In the genomic region with DNA sequence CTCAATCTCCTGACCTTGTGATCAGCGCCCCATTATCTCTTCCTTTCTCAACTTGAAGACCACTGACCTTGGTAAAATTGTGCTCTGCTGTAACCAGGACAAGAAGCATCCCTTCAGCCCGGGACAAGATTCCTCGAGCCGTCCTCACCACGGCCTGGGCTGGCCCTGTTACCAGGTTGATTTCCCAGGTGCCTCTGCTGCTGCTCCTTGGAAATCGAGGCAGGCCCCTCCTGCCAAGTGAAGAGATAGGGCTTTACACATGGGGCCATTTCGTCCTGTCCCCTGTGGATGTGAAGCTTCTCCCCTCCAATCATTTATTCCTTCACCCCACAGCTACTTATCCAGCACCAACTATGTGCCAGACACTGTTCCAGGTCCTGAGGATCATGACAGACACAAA, we compare ENCODE assay signal across 26 cellular contexts. TPM values are rescaled to one million over a fixed set of nuclear protein-coding genes. Genes with fewer than 3 reads are reported as not detected.
DNase-seq lines count a peak whose midpoint lies in the region; ATAC-seq and TF ChIP-seq lines count a peak whose summit lies in the region.
"Had no signal": no experiment of that assay in that cellular context is flagged by ENCODE, and none has a peak within 500 bp of the region (broad histone marks: within the 10 kb centered on the region; RNA-seq: fewer than 3 reads in every experiment).

No MANE protein-coding gene starts in this region.

- no peak overlapping the region for H3K9ac ChIP-seq in BLaER1 treated with 17β-estradiol and CSF1 and Interleukin-3, amounts not matched to agents 10 nM and 100 nM
- H3K9ac ChIP-seq in IMR-90 (ENCODE audit: low read depth, low read length) (no peak overlapping the region), neuronal stem cell (ENCODE audit: low read depth, low read length, poor library complexity) (no peak overlapping the region)
- H3K9ac ChIP-seq: KMS-11 had no signal

- H2AK5ac ChIP-seq in IMR-90 (ENCODE audit: low read depth, low read length), result no peak overlapping the region
- H2AK5ac ChIP-seq in neuronal stem cell (ENCODE audit: low read depth, low read length), result no peak overlapping the region

- H4K8ac ChIP-seq in IMR-90 (ENCODE audit: low read depth in 2 of 2, low read length in 2 of 2) (no peak overlapping the region), neuronal stem cell (ENCODE audit: low read depth, low read length) (no peak overlapping the region)

- CTCF ChIA-PET in IMR-90 (lab: Yijun Ruan, JAX), result interaction anchor here (1.0 kb wide), 1 partner anchor 133 kb away, joined by 3 read pairs; no protein-coding TSS in a partner anchor

- TF ChIP-seq POLR2A in IMR-90 (IDR thresholded peaks at IDR 0.05; ENCODE audit: low read depth, low read length), result no peak

- no peaks in the 10 kb centered on the region for H3K36me3 ChIP-seq in BLaER1 treated with 17β-estradiol and CSF1 and Interleukin-3, amounts not matched to agents 10 nM and 100 nM
- no peaks in the 10 kb centered on the region for H3K36me3 ChIP-seq in IMR-90 (ENCODE audit: control insufficient read depth, insufficient read depth, low read length)
- H3K36me3 ChIP-seq in neuronal stem cell (replicated peaks in 1 of 2; ENCODE audit: control insufficient read depth in 2 of 2, insufficient read depth in 2 of 2, low read length in 2 of 2), result no peaks in the 10 kb centered on the region
- no peaks in the 10 kb centered on the region for H3K36me3 ChIP-seq in tibial artery
- H3K36me3 ChIP-seq: BE2C, HAP-1, Peyer's patch, SJCRH30 had no signal

- POLR2A ChIA-PET in IMR-90 (lab: Charles Lee; ENCODE audit: unreplicated experiment), result no interaction called here

- H3K9me1 ChIP-seq in IMR-90 (ENCODE audit: insufficient read depth, low read length), result no peaks in the 10 kb centered on the region

- H2AFZ ChIP-seq in IMR-90 (replicated peaks; ENCODE audit: low read length, poor library complexity) (peak overlapping the region; percentile 33), neuronal stem cell (ENCODE audit: low read length) (no peak overlapping the region)
- H2AFZ ChIP-seq: GM23338 had no signal

- no peak overlapping the region for H3K4me3 ChIP-seq in BLaER1 treated with 17β-estradiol and CSF1 and Interleukin-3, amounts not matched to agents 10 nM and 100 nM
- H3K4me3 ChIP-seq in IMR-90 (ENCODE audit: insufficient read depth, low read depth, low read length), result no peak overlapping the region
- no peak overlapping the region for H3K4me3 ChIP-seq in neuronal stem cell (ENCODE audit: low read length in 2 of 2)
- H3K4me3 ChIP-seq in tibial artery, result no peak overlapping the region
- H3K4me3 ChIP-seq: GM23338, HAP-1, Peyer's patch, SJCRH30 had no signal

- H3K23ac ChIP-seq in IMR-90 (ENCODE audit: low read depth, low read length), result no peak overlapping the region
- no peak overlapping the region for H3K23ac ChIP-seq in neuronal stem cell (ENCODE audit: low read depth, low read length, poor library complexity)

- no peaks in the 10 kb centered on the region for H3K9me3 ChIP-seq in BLaER1 treated with 17β-estradiol and CSF1 and Interleukin-3, amounts not matched to agents 10 nM and 100 nM (replicated peaks in 1 of 11)
- H3K9me3 ChIP-seq in IMR-90 (ENCODE audit: control insufficient read depth, insufficient read depth, low read length), result no peaks in the 10 kb centered on the region
- no peaks in the 10 kb centered on the region for H3K9me3 ChIP-seq in neuronal stem cell (replicated peaks in 1 of 2; ENCODE audit: control insufficient read depth in 2 of 2, insufficient read depth in 1 of 2, low read depth in 1 of 2, low read length in 2 of 2)
- H3K9me3 ChIP-seq in tibial artery, result no peaks in the 10 kb centered on the region
- H3K9me3 ChIP-seq: BE2C, HAP-1, Peyer's patch, SJCRH30 had no signal

- BruUV-seq in IMR-90 (replicated peaks; lab: Mats Ljungman, UMichigan), result no TSS peak

- H3K18ac ChIP-seq in IMR-90 (ENCODE audit: low read depth, low read length) (no peak overlapping the region), neuronal stem cell (ENCODE audit: low read length) (no peak overlapping the region)

- H3K4me1 ChIP-seq in BLaER1 treated with 17β-estradiol and CSF1 and Interleukin-3, amounts not matched to agents 10 nM and 100 nM, result peaks cover 12 to 66% (median 59%) of the 10 kb centered on the region in 10 experiments
- H3K4me1 ChIP-seq in IMR-90 (ENCODE audit: control insufficient read depth, insufficient read depth, low read length), result no peaks in the 10 kb centered on the region
- no peaks in the 10 kb centered on the region for H3K4me1 ChIP-seq in neuronal stem cell (ENCODE audit: control insufficient read depth in 2 of 2, insufficient read depth in 1 of 2, low read depth in 1 of 2, low read length in 2 of 2)
- H3K4me1 ChIP-seq in tibial artery, result no peaks in the 10 kb centered on the region
- H3K4me1 ChIP-seq: BE2C, HAP-1, SJCRH30 had no signal

- H3K4me2 ChIP-seq in BLaER1 treated with 17β-estradiol and CSF1 and Interleukin-3, amounts not matched to agents 10 nM and 100 nM, result peak overlapping the region in 8 of 11 experiments; percentile 64 to 81 (median 70); a peak in 13 of 22 replicates
- no peak overlapping the region for H3K4me2 ChIP-seq in IMR-90 (ENCODE audit: low read depth, low read length)
- no peak overlapping the region for H3K4me2 ChIP-seq in neuronal stem cell (ENCODE audit: insufficient read depth, low read length, poor library complexity, severe bottlenecking)
- H3K4me2 ChIP-seq: GM23338, KMS-11 had no signal

- in situ Hi-C loops in IMR-90 (cut with MboI; ENCODE audit: low sequenced_read_pairs), result no loop called here

- H2BK120ac ChIP-seq in IMR-90 (ENCODE audit: low read depth, low read length) (no peak overlapping the region), neuronal stem cell (ENCODE audit: low read depth, low read length) (no peak overlapping the region)

- WGBS in IMR-90 (ENCODE audit: extremely low coverage in 2 of 2, insufficient read length in 1 of 2), 2 experiments, result 100% methylated on average over 1 of the region's 7 CpGs; no CpG with 5 or more reads in 1 of the 2 experiments
- WGBS in neuronal stem cell (ENCODE audit: extremely low coverage in 2 of 2, insufficient read length in 2 of 2, insufficient replicate concordance in 1 of 2), 2 donors, result no CpG with 5 or more reads among the region's 7 CpGs

- H2BK15ac ChIP-seq in IMR-90 (ENCODE audit: low read depth, low read length), result no peak overlapping the region
- no peak overlapping the region for H2BK15ac ChIP-seq in neuronal stem cell (ENCODE audit: low read length)

- DNase-seq in IMR-90 (no peak), neuronal stem cell (ENCODE audit: low spot score) (no peak), tibial artery (peak; percentile 11 to 23), omental fat pad (ENCODE audit: low spot score) (no peak)
- DNase-seq: BE2C, COR-L47, DMS 273 treated with DMSO at 0.1 percent for 48 hours, DMS79 treated with DMSO at 0.1 percent for 48 hours, NCI-H1092 treated with DMSO at 0.1 percent for 48 hours, NCI-H1436 treated with DMSO at 0.1 percent for 48 hours, NCI-H1930, NCI-H2171, NCI-H345, NCI-H524, NCI-H82, SJCRH30 had no signal

- peak overlapping the region in 3 of 11 experiments; percentile 41 to 67 (median 52); a peak in 4 of 22 replicates for H3K27ac ChIP-seq in BLaER1 treated with 17β-estradiol and CSF1 and Interleukin-3, amounts not matched to agents 10 nM and 100 nM
- H3K27ac ChIP-seq in IMR-90 (ENCODE audit: insufficient read depth, low read length) (no peak overlapping the region), neuronal stem cell (replicated peaks; ENCODE audit: low read length) (no peak overlapping the region), tibial artery (no peak overlapping the region)
- H3K27ac ChIP-seq: KMS-11, Peyer's patch, SJCRH30 had no signal

- no peak overlapping the region for H3K14ac ChIP-seq in IMR-90 (replicated peaks; ENCODE audit: low read depth, low read length)
- H3K14ac ChIP-seq in neuronal stem cell (ENCODE audit: low read length), result no peak overlapping the region

- dilution Hi-C loops in IMR-90 (cut with HindIII; ENCODE audit: low sequenced_read_pairs, unreplicated experiment), result no loop called here

- H2BK12ac ChIP-seq in neuronal stem cell (ENCODE audit: low read length), result peak overlapping the region; percentile 2

- H3K27me3 ChIP-seq in BLaER1 treated with 17β-estradiol and CSF1 and Interleukin-3, amounts not matched to agents 10 nM and 100 nM, result no peaks in the 10 kb centered on the region
- H3K27me3 ChIP-seq in IMR-90 (ENCODE audit: control insufficient read depth, insufficient read depth, low read length) (peaks cover 42% of the 10 kb centered on the region), neuronal stem cell (ENCODE audit: control insufficient read depth in 3 of 3, insufficient read depth in 3 of 3, low read depth in 1 of 3, low read length in 3 of 3) (peaks cover 0 to 38% (median 0%) of the 10 kb centered on the region in 3 experiments), tibial artery (peaks cover 0 to 6% of the 10 kb centered on the region in 2 donors)
- H3K27me3 ChIP-seq: BE2C, Peyer's patch had no signal

- H3K4ac ChIP-seq in IMR-90 (ENCODE audit: low read depth, low read length) (no peak overlapping the region), neuronal stem cell (ENCODE audit: low read length) (no peak overlapping the region)

- no peak overlapping the region for H2BK20ac ChIP-seq in IMR-90 (ENCODE audit: low read depth, low read length)

- H4K91ac ChIP-seq in IMR-90 (ENCODE audit: insufficient read depth, low read depth, low read length) (no peak overlapping the region), neuronal stem cell (ENCODE audit: low read depth, low read length, poor library complexity) (no peak overlapping the region)

- intact Hi-C loops in IMR-90 (cut with micrococcal nuclease) (no loop called here), tibial artery (cut with DNase I; ENCODE audit: low total_unique reads) (no loop called here)

- H4K20me1 ChIP-seq in BLaER1 treated with 17β-estradiol and CSF1 and Interleukin-3, amounts not matched to agents 10 nM and 100 nM, result no peaks in the 10 kb centered on the region; a peak in 2 of 22 replicates
- H4K20me1 ChIP-seq in IMR-90 (ENCODE audit: insufficient read depth, low read length), result no peaks in the 10 kb centered on the region

- H2AK9ac ChIP-seq in IMR-90 (replicated peaks; ENCODE audit: low read depth, low read length, poor library complexity), result no peak overlapping the region

- H2BK5ac ChIP-seq in IMR-90 (ENCODE audit: low read depth, low read length, poor library complexity, severe bottlenecking) (no peak overlapping the region), neuronal stem cell (ENCODE audit: low read length) (no peak overlapping the region)

- ATAC-seq in IMR-90 (ENCODE audit: low read depth) (no peak), HG02610 (IDR thresholded peaks at IDR 0.05; ENCODE audit: unreplicated experiment) (no peak), omental fat pad (ENCODE audit: low FRiP score) (no peak)
- no peak for ATAC-seq in activated CD4-positive, CD25-positive, alpha-beta regulatory T cell treated with anti-CD3 and anti-CD28 coated beads, Interleukin-2, amount 50 U/mL, for 24 hours
- ATAC-seq: GM23338 had no signal

- H3K79me1 ChIP-seq in IMR-90 (ENCODE audit: low read depth in 1 of 2, low read length in 2 of 2), result no peaks in the 10 kb centered on the region
- no peaks in the 10 kb centered on the region for H3K79me1 ChIP-seq in neuronal stem cell (ENCODE audit: low read depth, low read length)

- no peak for TF ChIP-seq RAD21 in IMR-90 (IDR thresholded peaks at IDR 0.05; ENCODE audit: low read length)

- no peak for TF ChIP-seq CTCF in IMR-90 (conservative IDR thresholded peaks at IDR 0.05; ENCODE audit: low read depth, low read length)
- TF ChIP-seq CTCF in tibial artery (IDR thresholded peaks at IDR 0.05), result no peak
- no peak for TF ChIP-seq CTCF in omental fat pad (IDR thresholded peaks at IDR 0.05)

- H4K5ac ChIP-seq in IMR-90 (ENCODE audit: low read depth, low read length), result no peak overlapping the region

- no peak overlapping the region for H3K56ac ChIP-seq in IMR-90 (ENCODE audit: extremely low read depth, insufficient read depth, low read length)

RNA-seq across cellular contexts. Expression of gene RAB44, which starts 21.5 kb away (rescaled TPM):
- total RNA-seq in IMR-90 (2012; rRNA removed), result not detected in 2 replicates
- polyA plus RNA-seq in IMR-90 (2012; rRNA removed), result 0.03 and 0.06 TPM in 2 replicates
- 0.01 TPM in 1 of 2 replicates, not detected in the other for polyA plus RNA-seq in IMR-90 (2012; cell fraction: cytosol; rRNA removed)
- polyA plus RNA-seq in IMR-90 (2012; cell fraction: nucleus; rRNA removed; ENCODE audit: low replicate concordance), result 0.35 and 0.36 TPM in 2 replicates
- polyA plus RNA-seq in neuronal stem cell (2013, experiment 1 of 2), result 0.01 TPM
- polyA plus RNA-seq in neuronal stem cell (2013, experiment 2 of 2), result 0.01 TPM
- 1 to 10 TPM in 1 of 4 donors, under 1 TPM in 3; 0.19 to 2.4 (median 0.43) TPM for total RNA-seq in omental fat pad
- total RNA-seq: A673, G401, GM23338, HT1080, SJCRH30 had no signal
- polyA plus RNA-seq: GM23338 had no signal

RNA-seq across cellular contexts. Expression of gene CDKN1A, which starts 40.6 kb away (rescaled TPM):
- total RNA-seq in IMR-90 (2012; rRNA removed) (155 and 171 TPM in 2 replicates), omental fat pad (100 to 1,000 TPM; 126 to 611 (median 261) TPM)
- 558 and 576 TPM in 2 replicates for polyA plus RNA-seq in IMR-90 (2012; rRNA removed)
- polyA plus RNA-seq in IMR-90 (2012; cell fraction: cytosol; rRNA removed), result 616 and 909 TPM in 2 replicates
- 366 and 434 TPM in 2 replicates for polyA plus RNA-seq in IMR-90 (2012; cell fraction: nucleus; rRNA removed; ENCODE audit: low replicate concordance)
- polyA plus RNA-seq in neuronal stem cell (2013, experiment 1 of 2), result 54.0 TPM
- polyA plus RNA-seq in neuronal stem cell (2013, experiment 2 of 2), result 53.5 TPM

Comparison
In these comparisons a context has a peak if more than half of its experiments do, and no peak if none do; other contexts are left out.
1. H3K4me2 ChIP-seq: peak in BLaER1 treated with 17β-estradiol and CSF1 and Interleukin-3, amounts not matched to agents 10 nM and 100 nM (8 of 11); none in IMR-90 (single experiment) and neuronal stem cell (single experiment).
2. DNase-seq: peak in tibial artery (2 of 2); none in IMR-90 (single experiment), neuronal stem cell (single experiment) and omental fat pad (single experiment).